ENCODE assay signal across 8 cellular contexts in genomic region chr5:132489051-132489770, GRCh38. TPM values are rescaled to one million over a fixed set of nuclear protein-coding genes. Genes with fewer than 3 reads are reported as not detected.
DNase-seq lines count a peak whose midpoint lies in the region; ATAC-seq, FAIRE-seq and TF ChIP-seq lines count a peak whose summit lies in the region.

No MANE protein-coding gene starts in this region.

- H3K9me3 Mint-ChIP-seq in osteocyte (ENCODE audit: unreplicated experiment): no peaks in the 10 kb centered on the region

- H3K36me3 ChIP-seq in GM06990 (ENCODE audit: control insufficient read depth, insufficient read depth, low read length): peaks cover 38% of the 10 kb centered on the region

- no peak for ATAC-seq in HG02973 (IDR thresholded peaks at IDR 0.05; ENCODE audit: unreplicated experiment)

- H3K27ac Mint-ChIP-seq in osteocyte (ENCODE audit: unreplicated experiment): peak overlapping the region; percentile 60

- peaks cover 48% of the 10 kb centered on the region for H3K4me1 Mint-ChIP-seq in osteocyte (ENCODE audit: unreplicated experiment)

- DNase-seq in GM06990 (ENCODE audit: extremely low read depth, insufficient read length) (no peak), RPMI8226 (peak; percentile 65), ecto neural progenitor cell (ENCODE audit: low spot score) (peak; percentile 32), osteocyte (ENCODE audit: extremely low spot score, unreplicated experiment) (peak; percentile 67), frontal cortex (ENCODE audit: low spot score in 2 of 2) (no peak), NCI-H510A treated with DMSO at 0.1 percent for 48 hours (lab: John Stamatoyannopoulos, UW) (no peak), GM19238 (ENCODE audit: insufficient read length, low spot score) (no peak)

- TF ChIP-seq CTCF in GM06990 (IDR thresholded peaks at IDR 0.05; ENCODE audit: insufficient read depth, low read length, poor library complexity, severe bottlenecking): no peak
- no peak for TF ChIP-seq CTCF in osteocyte (IDR thresholded peaks at IDR 0.05)

- no peak for FAIRE-seq in frontal cortex (lab: Jason Lieb, UNC)

- peak overlapping the region; percentile 98 for H3K4me3 ChIP-seq in GM06990 (replicated peaks; ENCODE audit: low read depth, low read length)

- peak overlapping the region; percentile 85 for H3K4me3 Mint-ChIP-seq in osteocyte (ENCODE audit: unreplicated experiment)

- no peaks in the 10 kb centered on the region for H3K27me3 Mint-ChIP-seq in osteocyte (ENCODE audit: unreplicated experiment)

- H3K27me3 ChIP-seq in GM06990 (replicated peaks; ENCODE audit: control insufficient read depth, insufficient read depth, low read length): no peaks in the 10 kb centered on the region

- H3K36me3 Mint-ChIP-seq in osteocyte (ENCODE audit: unreplicated experiment): peaks cover 38% of the 10 kb centered on the region

RNA-seq across cellular contexts. Expression of gene IRF1, which starts 1.4 kb away (rescaled TPM):
- total RNA-seq in osteocyte (50.2 and 58.9 TPM in 2 replicates), frontal cortex (1.2 TPM)

RNA-seq across cellular contexts. Expression of gene IL5, which starts 54.1 kb away (rescaled TPM):
- total RNA-seq in osteocyte (not detected in 2 replicates), frontal cortex (not detected)

Comparison
In these comparisons a context has a peak if more than half of its experiments do, and no peak if none do; other contexts are left out.
1. DNase-seq: peak in RPMI8226 (single experiment), ecto neural progenitor cell (single experiment) and osteocyte (single experiment); none in GM06990 (single experiment), frontal cortex (0 of 2), NCI-H510A treated with DMSO at 0.1 percent for 48 hours (single experiment) and GM19238 (single experiment).
2. RNA of gene IRF1, which starts 1.4 kb away (total RNA-seq): 50.2 to 58.9 TPM in osteocyte; 1.2 TPM in frontal cortex (single experiment); every median in the first group is over 10 times any median in the second.